In the genomic region with DNA sequence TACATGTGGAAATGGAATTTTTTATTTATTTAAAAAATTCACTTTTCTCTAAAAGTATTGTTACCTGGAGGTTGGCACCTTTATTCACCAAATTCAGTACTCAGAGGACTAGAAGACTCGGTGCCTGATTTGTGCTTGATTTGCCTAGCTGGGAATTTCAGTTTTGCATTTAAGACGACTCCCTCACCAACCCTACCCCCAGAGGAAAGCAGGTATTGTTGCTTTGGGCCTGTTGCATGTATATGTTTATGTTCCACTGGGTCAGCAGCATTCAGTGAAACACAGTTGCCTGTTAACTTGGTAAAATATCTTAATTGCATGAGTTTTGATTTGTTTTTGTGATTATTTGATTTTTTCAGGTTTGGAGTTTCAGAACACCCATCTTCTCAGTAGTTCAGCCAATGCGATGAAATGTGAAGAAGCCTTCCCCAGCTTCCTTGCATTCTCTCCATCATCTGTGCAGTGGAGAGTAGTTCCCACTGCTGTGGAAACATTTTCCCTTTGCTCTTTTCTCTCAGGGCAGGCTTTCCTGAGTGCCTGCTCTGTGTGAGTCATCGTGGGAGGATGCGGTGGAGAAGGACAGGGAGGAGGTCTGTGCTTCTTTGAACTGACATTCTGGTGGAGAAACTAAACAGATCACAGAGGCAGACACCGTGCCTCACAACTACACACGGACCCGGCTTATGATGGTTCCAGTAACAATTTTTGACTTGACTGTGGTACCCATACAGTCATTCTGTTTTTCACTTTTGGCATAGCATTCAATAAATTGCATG, we compare ENCODE assay signal across 1 cellular context.
A peak's percentile ranks its signal among the peaks of the same experiment; 100 is the strongest.
TF ChIP-seq lines count a peak whose summit lies in the region.

No MANE protein-coding gene starts in this region.

TF ChIP-seq in IMR-90, 13 proteins besides CTCF, POLR2A, EP300 and RAD21:
- TF ChIP-seq, protein P1, sequence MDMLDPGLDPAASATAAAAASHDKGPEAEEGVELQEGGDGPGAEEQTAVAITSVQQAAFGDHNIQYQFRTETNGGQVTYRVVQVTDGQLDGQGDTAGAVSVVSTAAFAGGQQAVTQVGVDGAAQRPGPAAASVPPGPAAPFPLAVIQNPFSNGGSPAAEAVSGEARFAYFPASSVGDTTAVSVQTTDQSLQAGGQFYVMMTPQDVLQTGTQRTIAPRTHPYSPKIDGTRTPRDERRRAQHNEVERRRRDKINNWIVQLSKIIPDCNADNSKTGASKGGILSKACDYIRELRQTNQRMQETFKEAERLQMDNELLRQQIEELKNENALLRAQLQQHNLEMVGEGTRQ (IDR thresholded peaks at IDR 0.05; ENCODE audit: low read depth, low read length): no peak
- TF ChIP-seq MXI1 (IDR thresholded peaks at IDR 0.05; ENCODE audit: borderline replicate concordance, low read depth, low read length): 0 out of 2 replicates have a peak, but pooled peaks have one; percentile 7
- peak; percentile 65 for TF ChIP-seq FOS (IDR thresholded peaks at IDR 0.05; ENCODE audit: low read depth, low read length)
